In genomic region chr1:43522776-43523480, GRCh38 we compare ENCODE assay signal across 9 cellular contexts. TPM values are rescaled to one million over a fixed set of nuclear protein-coding genes. Genes with fewer than 3 reads are reported as not detected.
DNase-seq lines count a peak whose midpoint lies in the region; ATAC-seq and TF ChIP-seq lines count a peak whose summit lies in the region.
"Had no signal": no experiment of that assay in that cellular context is flagged by ENCODE, and none has a peak within 500 bp of the region (broad histone marks: within the 10 kb centered on the region; RNA-seq: fewer than 3 reads in every experiment).

No MANE protein-coding gene starts in this region.

- H3K27me3 Mint-ChIP-seq in activated naive CD8-positive, alpha-beta T cell treated with anti-CD3 and anti-CD28 coated beads for 36 hours = peaks cover 34% of the 10 kb centered on the region

- no peaks in the 10 kb centered on the region for H3K36me3 ChIP-seq in stomach
- H3K36me3 ChIP-seq: tibial artery had no signal

- no peaks in the 10 kb centered on the region for H3K9me3 Mint-ChIP-seq in activated naive CD8-positive, alpha-beta T cell treated with anti-CD3 and anti-CD28 coated beads for 36 hours

- no peak overlapping the region for H3K27ac Mint-ChIP-seq in activated naive CD8-positive, alpha-beta T cell treated with anti-CD3 and anti-CD28 coated beads for 36 hours

- TF ChIP-seq POLR2A in stomach (IDR thresholded peaks at IDR 0.05) = no peak

- TF ChIP-seq EP300 in stomach (IDR thresholded peaks at IDR 0.05) = no peak

- no peak overlapping the region for H3K27ac ChIP-seq in stomach
- H3K27ac ChIP-seq: tibial artery had no signal

- H3K9me3 ChIP-seq in stomach = no peaks in the 10 kb centered on the region
- H3K9me3 ChIP-seq: tibial artery had no signal

- intact Hi-C loops in stomach (cut with DNase I; ENCODE audit: low total_unique reads) = no loop called here

- 57 to 71% (median 68%) methylated on average over 13 of the region's 13 CpGs for WGBS in stomach, 5 donors

- no peaks in the 10 kb centered on the region for H3K36me3 Mint-ChIP-seq in activated naive CD8-positive, alpha-beta T cell treated with anti-CD3 and anti-CD28 coated beads for 36 hours

- H3K4me3 ChIP-seq in fibroblast of pulmonary artery (replicated peaks; ENCODE audit: low read depth, low read length) (no peak overlapping the region), stomach (no peak overlapping the region)
- H3K4me3 ChIP-seq: tibial artery had no signal

- H3K4me1 ChIP-seq in stomach = no peaks in the 10 kb centered on the region
- H3K4me1 ChIP-seq: tibial artery had no signal

- ATAC-seq in GM18873 (IDR thresholded peaks at IDR 0.05; ENCODE audit: low FRiP score, unreplicated experiment) = no peak

- no peaks in the 10 kb centered on the region for H3K4me1 Mint-ChIP-seq in activated naive CD8-positive, alpha-beta T cell treated with anti-CD3 and anti-CD28 coated beads for 36 hours

- TF ChIP-seq CTCF in fibroblast of pulmonary artery (IDR thresholded peaks at IDR 0.05; ENCODE audit: low read length, missing control alignments) (no peak), stomach (IDR thresholded peaks at IDR 0.05) (no peak)

- H3K27me3 ChIP-seq in stomach = peaks cover 0 to 14% (median 0%) of the 10 kb centered on the region in 3 donors

- DNase-seq in DMS153 (lab: John Stamatoyannopoulos, UW) (peak; percentile 23), DMS153 treated with DMSO at 0.1 percent for 48 hours (lab: John Stamatoyannopoulos, UW; ENCODE audit: unreplicated experiment) (no peak), SHP77 treated with DMSO at 0.1 percent for 48 hours (lab: John Stamatoyannopoulos, UW) (peak; percentile 48), fibroblast of pulmonary artery (ENCODE audit: low read depth) (peak; percentile 55), stomach (peak; percentile 48), NCI-H1417 (lab: John Stamatoyannopoulos, UW) (no peak)
- no peak for DNase-seq in activated naive CD8-positive, alpha-beta T cell treated with anti-CD3 and anti-CD28 coated beads for 36 hours

- no peak overlapping the region for H3K4me3 Mint-ChIP-seq in activated naive CD8-positive, alpha-beta T cell treated with anti-CD3 and anti-CD28 coated beads for 36 hours

RNA-seq across cellular contexts. Expression of gene PTPRF, which starts 7.8 kb away (rescaled TPM):
- total RNA-seq in stomach = 100 to 1,000 TPM in 4 of 5 donors, 10 to 100 TPM in 1; 63.0 to 282 (median 114) TPM
- polyA plus RNA-seq in stomach = 10 to 100 TPM; 11.3 to 53.3 (median 30.4) TPM
- total RNA-seq in activated naive CD8-positive, alpha-beta T cell treated with anti-CD3 and anti-CD28 coated beads for 36 hours = 1 to 10 TPM; 3.1 to 3.6 TPM

Comparison
In these comparisons a context has a peak if more than half of its experiments do, and no peak if none do; other contexts are left out.
1. DNase-seq: peak in DMS153 (single experiment), SHP77 treated with DMSO at 0.1 percent for 48 hours (single experiment), fibroblast of pulmonary artery (single experiment) and stomach (single experiment); none in DMS153 treated with DMSO at 0.1 percent for 48 hours (single experiment), NCI-H1417 (0 of 3) and activated naive CD8-positive, alpha-beta T cell treated with anti-CD3 and anti-CD28 coated beads for 36 hours (single experiment).
2. RNA of gene PTPRF, which starts 7.8 kb away (total RNA-seq): 63.0 to 282 TPM in stomach; 3.1 to 3.6 TPM in activated naive CD8-positive, alpha-beta T cell treated with anti-CD3 and anti-CD28 coated beads for 36 hours; every median in the first group is over 10 times any median in the second.